Comparison of ENCODE assay signal across 19 cellular contexts in the genomic region with DNA sequence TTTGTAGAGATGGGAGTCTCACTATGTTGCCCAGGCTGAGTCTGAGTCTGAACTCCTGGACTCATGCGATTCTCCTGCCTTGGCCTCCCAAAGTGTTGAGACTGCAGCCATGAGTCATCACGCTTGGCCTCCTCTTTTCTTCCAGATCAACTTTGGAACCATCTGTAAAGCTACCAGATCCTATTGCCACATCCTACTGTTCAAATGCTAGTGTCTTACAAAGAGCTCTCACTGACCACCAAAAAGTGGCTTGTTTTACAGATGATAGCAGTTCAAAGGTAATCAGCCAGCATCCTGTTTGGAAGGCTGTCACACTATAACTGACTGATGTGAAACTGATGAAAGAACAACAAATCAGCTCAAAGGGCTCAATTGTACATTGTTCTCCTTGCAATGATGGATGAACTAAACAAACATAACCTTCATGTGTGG.
"Had no signal": no experiment of that assay in that cellular context is flagged by ENCODE, and none has a peak within 500 bp of the region (broad histone marks: within the 10 kb centered on the region; RNA-seq: fewer than 3 reads in every experiment).

No MANE protein-coding gene starts in this region.

- H3K4me3 Mint-ChIP-seq: activated CD4-positive, alpha-beta T cell treated with anti-CD3 and anti-CD28 coated beads, Interleukin-2, amount 10 ng/mL, durations not matched to agents 7 days and 5 days; brain; immature natural killer cell; natural killer cell treated with Interleukin-12 subunit alpha and Interleukin-12 subunit beta and Interleukin-15 and Interleukin-18, amount 100 ng/mL, for 72 hours; stimulated activated naive CD8-positive, alpha-beta T cell treated with anti-CD3 and anti-CD28 coated beads, Interleukin-15, Interleukin-2, amounts not matched to agents 100 ng/mL and 50 ng/mL, for 24 hours; T-helper 17 cell had no signal

- DNase-seq: activated CD4-positive, alpha-beta T cell treated with anti-CD3 and anti-CD28 coated beads, Interleukin-2, amount 10 ng/mL, durations not matched to agents 7 days and 5 days; activated CD4-positive, CD25-positive, alpha-beta regulatory T cell; activated naive CD4-positive, alpha-beta T cell treated with anti-CD3 and anti-CD28 coated beads, Interleukin-2, amount 50 U/mL, for 16 hours; activated T-cell treated with anti-CD3 and anti-CD28 coated beads for 4 hours; amygdala; effector memory CD4-positive, alpha-beta T cell; immature natural killer cell; mucosa of descending colon; occipital lobe; stimulated activated CD4-positive, alpha-beta T cell treated with anti-CD3 and anti-CD28 coated beads, Interleukin-2, amount 100 ng/mL, for 48 hours; stimulated activated CD8-positive, alpha-beta memory T cell treated with anti-CD3 and anti-CD28 coated beads, Interleukin-4, amount 100 ng/mL, for 48 hours; T-helper 17 cell; testis; upper lobe of right lung had no signal

- H3K27ac Mint-ChIP-seq: activated CD4-positive, alpha-beta T cell treated with anti-CD3 and anti-CD28 coated beads, Interleukin-2, amount 10 ng/mL, durations not matched to agents 7 days and 5 days; brain; immature natural killer cell; natural killer cell treated with Interleukin-12 subunit alpha and Interleukin-12 subunit beta and Interleukin-15 and Interleukin-18, amount 100 ng/mL, for 72 hours; stimulated activated naive CD8-positive, alpha-beta T cell treated with anti-CD3 and anti-CD28 coated beads, Interleukin-15, Interleukin-2, amounts not matched to agents 100 ng/mL and 50 ng/mL, for 24 hours; T-helper 17 cell had no signal

- H3K4me1 ChIP-seq: testis, upper lobe of right lung had no signal

- H3K27me3 ChIP-seq: testis, upper lobe of right lung had no signal

- H3K4me1 Mint-ChIP-seq: brain, immature natural killer cell, T-helper 17 cell had no signal

- H3K27me3 Mint-ChIP-seq: activated CD4-positive, alpha-beta T cell treated with anti-CD3 and anti-CD28 coated beads, Interleukin-2, amount 10 ng/mL, durations not matched to agents 7 days and 5 days; natural killer cell treated with Interleukin-12 subunit alpha and Interleukin-12 subunit beta and Interleukin-15 and Interleukin-18, amount 100 ng/mL, for 72 hours; stimulated activated naive CD8-positive, alpha-beta T cell treated with anti-CD3 and anti-CD28 coated beads, Interleukin-15, Interleukin-2, amounts not matched to agents 100 ng/mL and 50 ng/mL, for 24 hours; T-helper 17 cell had no signal

- FAIRE-seq: TTC549 had no signal

- ATAC-seq: mucosa of descending colon; natural killer cell treated with Interleukin-12 subunit alpha and Interleukin-12 subunit beta and Interleukin-15 and Interleukin-18, amount 100 ng/mL, for 72 hours; T-helper 17 cell; upper lobe of right lung had no signal

- H3K36me3 ChIP-seq: upper lobe of right lung had no signal

- H3K27ac ChIP-seq: epithelial cell of prostate, testis, upper lobe of right lung had no signal

- H3K4me3 ChIP-seq: mucosa of descending colon, testis, upper lobe of right lung had no signal

- H3K9me3 ChIP-seq: mucosa of descending colon, testis, upper lobe of right lung had no signal
